Comparison of ENCODE assay signal across 9 cellular contexts in the genomic region with DNA sequence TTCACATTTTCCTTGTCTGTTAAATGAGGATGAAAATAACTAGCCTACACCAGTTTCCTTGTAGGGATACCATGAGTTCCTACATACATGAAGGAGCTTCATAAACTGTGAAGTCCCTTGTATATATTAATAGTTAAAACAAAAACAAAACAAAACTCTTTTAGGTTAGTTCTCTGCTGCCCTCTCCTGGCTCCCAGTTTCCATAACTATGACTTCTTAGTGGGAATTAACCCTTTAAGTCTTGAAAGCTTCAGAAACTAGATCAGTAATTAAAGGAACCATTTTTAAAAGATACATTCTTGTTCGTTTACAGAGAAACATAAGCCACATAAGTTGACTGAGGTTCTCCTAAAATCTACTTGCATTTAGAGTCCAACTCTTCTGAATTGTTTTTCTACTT.
DNase-seq lines count a peak whose midpoint lies in the region; ATAC-seq, FAIRE-seq and TF ChIP-seq lines count a peak whose summit lies in the region.
"Had no signal": no experiment of that assay in that cellular context is flagged by ENCODE, and none has a peak within 500 bp of the region (broad histone marks: within the 10 kb centered on the region; RNA-seq: fewer than 3 reads in every experiment).

No MANE protein-coding gene starts in this region.

- H3K36me3 ChIP-seq in DND-41 (ENCODE audit: insufficient read depth, low read length), result no peaks in the 10 kb centered on the region
- H3K36me3 ChIP-seq: SJSA1 had no signal

- no peak overlapping the region for H3K27ac ChIP-seq in DND-41 (ENCODE audit: low read length)
- H3K27ac ChIP-seq: SJSA1 had no signal

- no peak overlapping the region for H3K9ac ChIP-seq in DND-41 (ENCODE audit: low read depth, low read length)

- H3K9me3 Mint-ChIP-seq in glutamatergic neuron (ENCODE audit: unreplicated experiment), result no peaks in the 10 kb centered on the region
- no peaks in the 10 kb centered on the region for H3K9me3 Mint-ChIP-seq in activated CD4-positive, alpha-beta T cell treated with anti-CD3 and anti-CD28 coated beads, Interleukin-2, amount 10 ng/mL, durations not matched to agents 24 days and 14 days

- no peaks in the 10 kb centered on the region for H3K36me3 Mint-ChIP-seq in glutamatergic neuron (ENCODE audit: unreplicated experiment)
- H3K36me3 Mint-ChIP-seq in activated CD4-positive, alpha-beta T cell treated with anti-CD3 and anti-CD28 coated beads, Interleukin-2, amount 10 ng/mL, durations not matched to agents 24 days and 14 days (ENCODE audit: low read depth), result no peaks in the 10 kb centered on the region

- H3K4me3 Mint-ChIP-seq in glutamatergic neuron (ENCODE audit: unreplicated experiment), result no peak overlapping the region
- H3K4me3 Mint-ChIP-seq in activated CD4-positive, alpha-beta T cell treated with anti-CD3 and anti-CD28 coated beads, Interleukin-2, amount 10 ng/mL, durations not matched to agents 24 days and 14 days, result no peak overlapping the region

- intact Hi-C loops in activated CD4-positive, alpha-beta T cell treated with anti-CD3 and anti-CD28 coated beads, Interleukin-2, amount 10 ng/mL, durations not matched to agents 24 days and 14 days (cut with micrococcal nuclease), result loop anchor here (1.0 kb wide), 1 partner anchor 347 kb away; no protein-coding TSS in a partner anchor

- no peak overlapping the region for H3K4me2 ChIP-seq in DND-41 (ENCODE audit: insufficient read depth, low read length)

- peak; percentile 36 for TF ChIP-seq CTCF in DND-41 (IDR thresholded peaks at IDR 0.05; ENCODE audit: borderline replicate concordance, extremely low read depth, low read length, poor library complexity, severe bottlenecking)
- peak; percentile 64 for TF ChIP-seq CTCF in glutamatergic neuron (IDR thresholded peaks at IDR 0.05; ENCODE audit: partially characterized antibody, unreplicated experiment)

- in situ Hi-C loops in SK-MEL-5 (cut with HindIII; ENCODE audit: low pct_unique_long_range_greater_than_20kb, low sequenced_read_pairs), result no loop called here

- no peaks in the 10 kb centered on the region for H3K27me3 Mint-ChIP-seq in glutamatergic neuron (ENCODE audit: unreplicated experiment)
- H3K27me3 Mint-ChIP-seq in activated CD4-positive, alpha-beta T cell treated with anti-CD3 and anti-CD28 coated beads, Interleukin-2, amount 10 ng/mL, durations not matched to agents 24 days and 14 days, result no peaks in the 10 kb centered on the region

- H3K79me2 ChIP-seq in DND-41 (ENCODE audit: insufficient read depth, low read length), result no peaks in the 10 kb centered on the region

- no peaks in the 10 kb centered on the region for H4K20me1 ChIP-seq in DND-41 (ENCODE audit: insufficient read depth, low read length)

- no peak overlapping the region for H3K27ac Mint-ChIP-seq in glutamatergic neuron (ENCODE audit: unreplicated experiment)
- H3K27ac Mint-ChIP-seq in activated CD4-positive, alpha-beta T cell treated with anti-CD3 and anti-CD28 coated beads, Interleukin-2, amount 10 ng/mL, durations not matched to agents 24 days and 14 days, result no peak overlapping the region

- H3K27me3 ChIP-seq in DND-41 (ENCODE audit: insufficient read depth, low read length, poor library complexity), result no peaks in the 10 kb centered on the region
- H3K27me3 ChIP-seq: SJSA1 had no signal

- H2AFZ ChIP-seq in DND-41 (ENCODE audit: low read depth, low read length), result no peak overlapping the region

- H3K9me3 ChIP-seq in DND-41 (ENCODE audit: insufficient read depth, low read length, severe bottlenecking), result no peaks in the 10 kb centered on the region
- H3K9me3 ChIP-seq: SJSA1 had no signal

- DNase-seq in DND-41 (no peak), HS-5 (ENCODE audit: low read depth) (peak; percentile 42), SK-MEL-5 (ENCODE audit: low read depth, low spot score) (peak; percentile 55), glutamatergic neuron (peak; percentile 29), urothelium cell line (ENCODE audit: low spot score) (peak; percentile 46), GM19239 (ENCODE audit: insufficient read length, low spot score) (no peak)
- no peak for DNase-seq in activated CD8-positive, alpha-beta memory T cell treated with anti-CD3 and anti-CD28 coated beads for 24 hours
- DNase-seq in activated CD4-positive, alpha-beta T cell treated with anti-CD3 and anti-CD28 coated beads, Interleukin-2, amount 10 ng/mL, durations not matched to agents 24 days and 14 days, result no peak

- no peak for ATAC-seq in DND-41 (ENCODE audit: insufficient read depth, low read depth)

- FAIRE-seq in urothelium cell line (lab: Jason Lieb, UNC) (peak; percentile 40), GM19239 (lab: Jason Lieb, UNC) (no peak)

- no peaks in the 10 kb centered on the region for H3K4me1 Mint-ChIP-seq in glutamatergic neuron (ENCODE audit: low read depth, unreplicated experiment)
- H3K4me1 Mint-ChIP-seq in activated CD4-positive, alpha-beta T cell treated with anti-CD3 and anti-CD28 coated beads, Interleukin-2, amount 10 ng/mL, durations not matched to agents 24 days and 14 days, result no peaks in the 10 kb centered on the region

- no peak overlapping the region for H3K4me3 ChIP-seq in DND-41 (ENCODE audit: low read depth in 1 of 2, low read length in 2 of 2)
- H3K4me3 ChIP-seq: SJSA1 had no signal

- H3K4me1 ChIP-seq in DND-41 (ENCODE audit: insufficient read depth, low read length), result no peaks in the 10 kb centered on the region
- H3K4me1 ChIP-seq: SJSA1 had no signal

Comparison
In these comparisons a context has a peak if more than half of its experiments do, and no peak if none do; other contexts are left out.
1. DNase-seq: peak in HS-5 (single experiment), SK-MEL-5 (single experiment), glutamatergic neuron (single experiment) and urothelium cell line (single experiment); none in DND-41 (single experiment), activated CD8-positive, alpha-beta memory T cell treated with anti-CD3 and anti-CD28 coated beads for 24 hours (single experiment), GM19239 (single experiment) and activated CD4-positive, alpha-beta T cell treated with anti-CD3 and anti-CD28 coated beads, Interleukin-2, amount 10 ng/mL, durations not matched to agents 24 days and 14 days (single experiment).